35 cellular contexts compared by ENCODE assay signal in genomic region chr4:53501561-53501960, GRCh38.
"Had no signal": no experiment of that assay in that cellular context is flagged by ENCODE, and none has a peak within 500 bp of the region (broad histone marks: within the 10 kb centered on the region; RNA-seq: fewer than 3 reads in every experiment).

No MANE protein-coding gene starts in this region.

- H3K9me3 Mint-ChIP-seq: activated B cell treated with CpG ODN at 0.5 μM for 24 hours; activated CD4-positive, alpha-beta memory T cell treated with anti-CD3 and anti-CD28 coated beads for 36 hours; activated CD4-positive, alpha-beta T cell treated with anti-CD3 and anti-CD28 coated beads, Interleukin-2, amount 10 ng/mL, durations not matched to agents 24 days and 14 days; activated CD8-positive, alpha-beta T cell treated with anti-CD3 and anti-CD28 coated beads for 36 hours; activated naive CD4-positive, alpha-beta T cell treated with anti-CD3 and anti-CD28 coated beads, Interleukin-2, amount 10 ng/mL, durations not matched to agents 7 days and 5 days; activated naive CD4-positive, alpha-beta T cell treated with anti-CD3 and anti-CD28 coated beads, Interleukin-2, amount 50 U/mL, for 24 hours; activated naive CD8-positive, alpha-beta T cell treated with anti-CD3 and anti-CD28 coated beads, Interleukin-2, amount 10 ng/mL, durations not matched to agents 7 days and 5 days; activated naive CD8-positive, alpha-beta T cell treated with anti-CD3 and anti-CD28 coated beads, Interleukin-2, amount 50 U/mL, for 24 hours; activated T-cell treated with anti-CD3 and anti-CD28 coated beads, Interleukin-2, amount 50 U/mL, for 4 hours; activated T-cell treated with anti-CD3 and anti-CD28 coated beads, Interleukin-2, amount 50 U/mL, for 72 hours; activated T-helper 1 cell treated with anti-CD3 and anti-CD28 coated beads, Interleukin-12 subunit alpha, Interleukin-12 subunit beta, Interleukin-2, Interleukin-4 antibody, amounts not matched to agents 30 ng/mL and 10 ng/mL and 1 ng/mL, durations not matched to agents 14 hours and 24 hours and 36 hours; activated T-helper 17 cell treated with anti-CD3 and anti-CD28 coated beads, Interleukin-2, amount 50 U/mL, for 72 hours; T-helper 1 cell treated with Interleukin-12 subunit alpha and Interleukin-12 subunit beta and Interleukin-4 antibody, amounts not matched to agents 30 μg/mL and 1 μg/mL, for 36 hours; T-helper 2 cell treated with Interferon-gamma antibody and Interleukin-4, amounts not matched to agents 5 μg/mL and 100 μg/mL, for 36 hours had no signal

- H3K36me3 ChIP-seq: ascending aorta had no signal

- H3K9me3 ChIP-seq: ascending aorta had no signal

- H3K27ac Mint-ChIP-seq: activated B cell treated with CpG ODN at 0.5 μM for 24 hours; activated CD4-positive, alpha-beta memory T cell treated with anti-CD3 and anti-CD28 coated beads for 36 hours; activated CD4-positive, alpha-beta T cell treated with anti-CD3 and anti-CD28 coated beads, Interleukin-2, amount 10 ng/mL, durations not matched to agents 24 days and 14 days; activated CD8-positive, alpha-beta T cell treated with anti-CD3 and anti-CD28 coated beads for 36 hours; activated naive CD4-positive, alpha-beta T cell treated with anti-CD3 and anti-CD28 coated beads, Interleukin-2, amount 10 ng/mL, durations not matched to agents 7 days and 5 days; activated naive CD4-positive, alpha-beta T cell treated with anti-CD3 and anti-CD28 coated beads, Interleukin-2, amount 50 U/mL, for 24 hours; activated naive CD8-positive, alpha-beta T cell; activated naive CD8-positive, alpha-beta T cell treated with anti-CD3 and anti-CD28 coated beads, Interleukin-2, amount 10 ng/mL, durations not matched to agents 7 days and 5 days; activated naive CD8-positive, alpha-beta T cell treated with anti-CD3 and anti-CD28 coated beads, Interleukin-2, amount 50 U/mL, for 24 hours; activated T-cell treated with anti-CD3 and anti-CD28 coated beads, Interleukin-2, amount 50 U/mL, for 72 hours; activated T-helper 1 cell treated with anti-CD3 and anti-CD28 coated beads, Interleukin-12 subunit alpha, Interleukin-12 subunit beta, Interleukin-2, Interleukin-4 antibody, amounts not matched to agents 30 ng/mL and 10 ng/mL and 1 ng/mL, durations not matched to agents 14 hours and 24 hours and 36 hours; activated T-helper 17 cell treated with anti-CD3 and anti-CD28 coated beads, Interleukin-2, amount 50 U/mL, for 72 hours; brain; T-helper 1 cell treated with Interleukin-12 subunit alpha and Interleukin-12 subunit beta and Interleukin-4 antibody, amounts not matched to agents 30 μg/mL and 1 μg/mL, for 36 hours; T-helper 2 cell treated with Interferon-gamma antibody and Interleukin-4, amounts not matched to agents 5 μg/mL and 100 μg/mL, for 36 hours had no signal

- H3K27me3 Mint-ChIP-seq: activated B cell treated with CpG ODN at 0.5 μM for 24 hours; activated CD4-positive, alpha-beta T cell treated with anti-CD3 and anti-CD28 coated beads, Interleukin-2, amount 10 ng/mL, durations not matched to agents 24 days and 14 days; activated CD8-positive, alpha-beta T cell treated with anti-CD3 and anti-CD28 coated beads for 36 hours; activated naive CD4-positive, alpha-beta T cell treated with anti-CD3 and anti-CD28 coated beads, Interleukin-2, amount 10 ng/mL, durations not matched to agents 7 days and 5 days; activated naive CD8-positive, alpha-beta T cell; activated naive CD8-positive, alpha-beta T cell treated with anti-CD3 and anti-CD28 coated beads, Interleukin-2, amount 50 U/mL, for 24 hours; brain had no signal

- DNase-seq: activated B cell treated with CpG ODN at 0.5 μM for 24 hours; activated CD4-positive, alpha-beta memory T cell treated with anti-CD3 and anti-CD28 coated beads for 36 hours; activated CD4-positive, alpha-beta T cell treated with anti-CD3 and anti-CD28 coated beads for 4 hours; activated CD4-positive, alpha-beta T cell treated with anti-CD3 and anti-CD28 coated beads, Interleukin-2, amount 10 ng/mL, durations not matched to agents 24 days and 14 days; activated CD4-positive, alpha-beta T cell treated with anti-CD3 and anti-CD28 coated beads, Interleukin-2, amount 50 U/mL, for 1 hour; activated CD4-positive, alpha-beta T cell treated with anti-CD3 and anti-CD28 coated beads, Interleukin-2, amount 50 U/mL, for 4 hours; activated CD4-positive, CD25-positive, alpha-beta regulatory T cell treated with anti-CD3 and anti-CD28 coated beads, Interleukin-2, amount 50 U/mL, for 72 hours; activated CD8-positive, alpha-beta memory T cell treated with anti-CD3 and anti-CD28 coated beads, Interleukin-2, amount 50 U/mL, for 4 hours; activated CD8-positive, alpha-beta T cell treated with anti-CD3 and anti-CD28 coated beads for 36 hours; activated effector memory CD4-positive, alpha-beta T cell treated with anti-CD3 and anti-CD28 coated beads, Interleukin-2, amount 50 U/mL, for 16 hours; activated gamma-delta T cell treated with Interleukin-2 at 50 U/mL for 16 hours; activated naive CD4-positive, alpha-beta T cell; activated naive CD4-positive, alpha-beta T cell treated with anti-CD3 and anti-CD28 coated beads, Interleukin-2, amount 10 ng/mL, durations not matched to agents 7 days and 5 days; activated naive CD8-positive, alpha-beta T cell treated with anti-CD3 and anti-CD28 coated beads, Interleukin-2, amount 10 ng/mL, durations not matched to agents 7 days and 5 days; activated naive CD8-positive, alpha-beta T cell treated with anti-CD3 and anti-CD28 coated beads, Interleukin-2, amount 50 U/mL, for 24 hours; activated T-cell treated with anti-CD3 and anti-CD28 coated beads for 4 hours; activated T-cell treated with anti-CD3 and anti-CD28 coated beads, Interleukin-2, amount 50 U/mL, for 1 hour; activated T-cell treated with anti-CD3 and anti-CD28 coated beads, Interleukin-2, amount 50 U/mL, for 4 hours; activated T-cell treated with anti-CD3 and anti-CD28 coated beads, Interleukin-2, amount 50 U/mL, for 72 hours; amygdala; anterior cingulate cortex; central memory CD4-positive, alpha-beta T cell; SW 1271; T-helper 1 cell; T-helper 2 cell; T-helper 9 cell had no signal

- H3K4me3 Mint-ChIP-seq: activated B cell treated with CpG ODN at 0.5 μM for 24 hours; activated CD4-positive, alpha-beta memory T cell treated with anti-CD3 and anti-CD28 coated beads for 36 hours; activated CD4-positive, alpha-beta T cell treated with anti-CD3 and anti-CD28 coated beads, Interleukin-2, amount 10 ng/mL, durations not matched to agents 24 days and 14 days; activated CD8-positive, alpha-beta T cell treated with anti-CD3 and anti-CD28 coated beads for 36 hours; activated naive CD4-positive, alpha-beta T cell treated with anti-CD3 and anti-CD28 coated beads, Interleukin-2, amount 10 ng/mL, durations not matched to agents 7 days and 5 days; activated naive CD4-positive, alpha-beta T cell treated with anti-CD3 and anti-CD28 coated beads, Interleukin-2, amount 50 U/mL, for 24 hours; activated naive CD8-positive, alpha-beta T cell; activated naive CD8-positive, alpha-beta T cell treated with anti-CD3 and anti-CD28 coated beads, Interleukin-2, amount 10 ng/mL, durations not matched to agents 7 days and 5 days; activated naive CD8-positive, alpha-beta T cell treated with anti-CD3 and anti-CD28 coated beads, Interleukin-2, amount 50 U/mL, for 24 hours; activated T-cell treated with anti-CD3 and anti-CD28 coated beads, Interleukin-2, amount 50 U/mL, for 4 hours; activated T-cell treated with anti-CD3 and anti-CD28 coated beads, Interleukin-2, amount 50 U/mL, for 72 hours; activated T-helper 1 cell treated with anti-CD3 and anti-CD28 coated beads, Interleukin-12 subunit alpha, Interleukin-12 subunit beta, Interleukin-2, Interleukin-4 antibody, amounts not matched to agents 30 ng/mL and 10 ng/mL and 1 ng/mL, durations not matched to agents 14 hours and 24 hours and 36 hours; activated T-helper 17 cell treated with anti-CD3 and anti-CD28 coated beads, Interleukin-2, amount 50 U/mL, for 72 hours; brain; T-helper 1 cell treated with Interleukin-12 subunit alpha and Interleukin-12 subunit beta and Interleukin-4 antibody, amounts not matched to agents 30 μg/mL and 1 μg/mL, for 36 hours; T-helper 2 cell treated with Interferon-gamma antibody and Interleukin-4, amounts not matched to agents 5 μg/mL and 100 μg/mL, for 36 hours had no signal

- H3K36me3 Mint-ChIP-seq: activated CD4-positive, alpha-beta memory T cell treated with anti-CD3 and anti-CD28 coated beads for 36 hours; activated naive CD4-positive, alpha-beta T cell treated with anti-CD3 and anti-CD28 coated beads, Interleukin-2, amount 10 ng/mL, durations not matched to agents 7 days and 5 days; activated naive CD4-positive, alpha-beta T cell treated with anti-CD3 and anti-CD28 coated beads, Interleukin-2, amount 50 U/mL, for 24 hours; activated naive CD8-positive, alpha-beta T cell; activated naive CD8-positive, alpha-beta T cell treated with anti-CD3 and anti-CD28 coated beads, Interleukin-2, amount 10 ng/mL, durations not matched to agents 7 days and 5 days; brain had no signal

- H3K27me3 ChIP-seq: ascending aorta had no signal

- H3K4me3 ChIP-seq: ascending aorta had no signal

- H3K4me1 Mint-ChIP-seq: activated B cell treated with CpG ODN at 0.5 μM for 24 hours; activated CD4-positive, alpha-beta T cell treated with anti-CD3 and anti-CD28 coated beads, Interleukin-2, amount 10 ng/mL, durations not matched to agents 24 days and 14 days; activated naive CD4-positive, alpha-beta T cell treated with anti-CD3 and anti-CD28 coated beads, Interleukin-2, amount 10 ng/mL, durations not matched to agents 7 days and 5 days; activated naive CD4-positive, alpha-beta T cell treated with anti-CD3 and anti-CD28 coated beads, Interleukin-2, amount 50 U/mL, for 24 hours; activated naive CD8-positive, alpha-beta T cell treated with anti-CD3 and anti-CD28 coated beads, Interleukin-2, amount 10 ng/mL, durations not matched to agents 7 days and 5 days; activated naive CD8-positive, alpha-beta T cell treated with anti-CD3 and anti-CD28 coated beads, Interleukin-2, amount 50 U/mL, for 24 hours; activated T-helper 17 cell treated with anti-CD3 and anti-CD28 coated beads, Interleukin-2, amount 50 U/mL, for 72 hours had no signal

- ATAC-seq: activated CD8-positive, alpha-beta T cell treated with anti-CD3 and anti-CD28 coated beads for 36 hours; activated naive CD8-positive, alpha-beta T cell treated with anti-CD3 and anti-CD28 coated beads, Interleukin-2, amount 50 U/mL, for 24 hours; activated T-cell treated with anti-CD3 and anti-CD28 coated beads, Interleukin-2, amount 50 U/mL, for 4 hours; activated T-cell treated with anti-CD3 and anti-CD28 coated beads, Interleukin-2, amount 50 U/mL, for 72 hours; activated T-helper 17 cell treated with anti-CD3 and anti-CD28 coated beads, Interleukin-2, amount 50 U/mL, for 72 hours had no signal

- H3K27ac ChIP-seq: ascending aorta, VCaP had no signal
